ENCODE assay signal across 8 cellular contexts in the genomic region with DNA sequence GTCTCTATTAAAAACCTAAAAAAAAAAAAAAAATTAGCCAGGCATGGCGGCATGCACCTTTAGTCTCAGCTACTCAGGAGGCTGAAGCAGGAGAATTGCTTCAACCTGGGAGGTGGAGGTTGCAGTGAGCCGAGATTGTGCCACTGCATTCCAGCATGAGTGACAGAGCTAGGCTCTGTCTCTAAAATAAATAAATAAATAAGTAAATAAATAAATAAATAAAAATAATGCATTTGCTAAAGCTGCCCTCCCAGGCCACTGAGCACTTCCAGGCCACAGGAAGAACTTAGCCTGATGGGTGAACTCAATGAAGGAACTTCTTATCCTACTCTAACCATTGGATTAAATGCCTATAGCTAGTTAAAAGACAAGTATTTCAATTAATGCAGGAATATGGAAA.
"Had no signal": no experiment of that assay in that cellular context is flagged by ENCODE, and none has a peak within 500 bp of the region (broad histone marks: within the 10 kb centered on the region; RNA-seq: fewer than 3 reads in every experiment).

No MANE protein-coding gene starts in this region.

- H3K4me3 ChIP-seq: GM12878 had no signal

- ATAC-seq: GM12878 had no signal

- FAIRE-seq: G401.6, GM12878, GM12891, GM12892, GM18507, GM19239 had no signal

- DNase-seq: GDM1, GF-D8 had no signal
